19 cellular contexts compared by ENCODE assay signal in the genomic region with DNA sequence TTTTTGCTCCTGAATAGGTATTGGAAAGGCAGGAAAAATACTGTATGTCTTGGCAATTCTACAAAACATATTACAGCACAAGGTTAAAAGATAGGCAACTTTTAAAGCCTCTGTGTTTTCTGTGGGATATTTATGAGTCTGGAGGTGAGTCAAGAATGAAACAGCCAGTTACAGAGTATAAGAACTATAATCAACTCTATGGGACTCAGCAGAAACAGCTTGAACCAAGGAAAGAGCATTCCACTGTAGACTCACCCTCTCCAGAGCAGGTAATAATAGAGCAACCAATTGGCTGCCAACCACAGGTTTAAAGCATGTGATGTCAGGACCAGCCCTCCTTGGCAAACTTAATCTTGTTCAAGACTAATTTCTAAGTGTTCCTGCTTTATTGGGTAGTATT.
"Had no signal": no experiment of that assay in that cellular context is flagged by ENCODE, and none has a peak within 500 bp of the region (broad histone marks: within the 10 kb centered on the region; RNA-seq: fewer than 3 reads in every experiment).

No MANE protein-coding gene starts in this region.

- DNase-seq: activated B cell treated with CpG ODN at 0.5 μM for 24 hours; activated CD4-positive, alpha-beta T cell treated with anti-CD3 and anti-CD28 coated beads for 48 hours; activated CD8-positive, alpha-beta T cell treated with anti-CD3 and anti-CD28 coated beads for 36 hours; activated gamma-delta T cell; activated T-cell treated with anti-CD3 and anti-CD28 coated beads, Interleukin-2, amount 50 U/mL, for 48 hours; dermis blood vessel endothelial cell; gastrocnemius medialis; heart left ventricle; left ventricle myocardium superior; mesendoderm; ovary; sigmoid colon; stimulated activated CD4-positive, alpha-beta T cell treated with anti-CD3 and anti-CD28 coated beads, Interleukin-12 subunit alpha, Interleukin-12 subunit beta, amount 100 ng/mL, for 4 hours; stimulated activated CD4-positive, alpha-beta T cell treated with anti-CD3 and anti-CD28 coated beads, Interleukin-2, amount 100 ng/mL, for 24 hours; T-helper 17 cell; thyroid gland; uterus had no signal

- H3K9me3 ChIP-seq: gastrocnemius medialis, ovary, thyroid gland, uterus had no signal

- H3K27me3 ChIP-seq: gastrocnemius medialis, heart left ventricle, ovary, sigmoid colon, thyroid gland, uterus had no signal

- ATAC-seq: activated CD8-positive, alpha-beta T cell treated with anti-CD3 and anti-CD28 coated beads for 36 hours; gastrocnemius medialis; heart left ventricle; left ventricle myocardium superior; stimulated activated memory B cell treated with anti-CD40 and anti-IgM and Interleukin-4, amounts not matched to agents 10 μg/mL and 1 μg/mL and 100 μg/mL, for 72 hours; T-helper 17 cell had no signal

- H3K4me3 ChIP-seq: gastrocnemius medialis, heart left ventricle, ovary, sigmoid colon, thyroid gland, uterus had no signal

- H3K27ac ChIP-seq: epithelial cell of prostate, gastrocnemius medialis, heart left ventricle, ovary, thyroid gland, uterus had no signal

- H3K36me3 ChIP-seq: gastrocnemius medialis, heart left ventricle, ovary, sigmoid colon, thyroid gland, uterus had no signal

- H3K4me1 ChIP-seq: gastrocnemius medialis, heart left ventricle, thyroid gland, uterus had no signal
